ENCODE assay signal across 10 cellular contexts in the genomic region with DNA sequence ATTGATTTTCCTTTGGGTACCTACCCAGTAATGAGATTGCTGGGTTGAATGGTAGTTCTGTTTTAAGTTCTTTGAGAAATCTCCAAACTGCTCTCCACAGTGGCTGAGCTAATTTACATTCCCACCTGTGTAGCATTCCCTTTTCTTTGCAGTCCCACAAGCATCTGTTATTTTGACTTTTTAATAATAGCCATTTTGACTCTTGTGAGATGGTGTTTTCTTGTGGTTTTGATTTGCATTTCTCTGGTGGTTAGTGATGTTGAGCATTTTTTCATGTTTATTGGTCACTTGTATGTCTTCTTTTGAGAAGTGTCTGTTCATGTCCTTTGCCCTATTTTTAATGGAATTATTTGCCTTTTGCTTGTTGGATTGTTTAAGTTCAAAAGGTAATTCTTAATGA. TPM values are rescaled to one million over a fixed set of nuclear protein-coding genes. Genes with fewer than 3 reads are reported as not detected.
DNase-seq lines count a peak whose midpoint lies in the region; ATAC-seq, FAIRE-seq and TF ChIP-seq lines count a peak whose summit lies in the region.
"Not testable (repeated sequence)": the region's sequence is repeated elsewhere in the genome, so short reads cannot be mapped to it uniquely, and the experiment has no call there.
"Had no signal": no experiment of that assay in that cellular context is flagged by ENCODE, and none has a peak within 500 bp of the region (broad histone marks: within the 10 kb centered on the region; RNA-seq: fewer than 3 reads in every experiment).

No MANE protein-coding gene starts in this region.

- not testable (repeated sequence) for TF ChIP-seq POLR2A in HepG2 (IDR thresholded peaks at IDR 0.05; ENCODE audit: insufficient read depth in 1 of 2, low read depth in 2 of 2, low read length in 2 of 2)

- POLR2A ChIA-PET in HepG2 (lab: Yijun Ruan, JAX): not testable (repeated sequence)

- ATAC-seq in GM19023 (IDR thresholded peaks at IDR 0.05; ENCODE audit: unreplicated experiment): peak; percentile 45
- peak; percentile 62 for ATAC-seq in GM21529 (IDR thresholded peaks at IDR 0.05; ENCODE audit: unreplicated experiment)
- ATAC-seq in HG02678 (IDR thresholded peaks at IDR 0.05; ENCODE audit: unreplicated experiment): peak; percentile 56
- ATAC-seq in HG03045 (IDR thresholded peaks at IDR 0.05; ENCODE audit: unreplicated experiment): peak; percentile 62
- ATAC-seq in HepG2: not testable (repeated sequence)

- not testable (repeated sequence) for H3K9me3 ChIP-seq in MM.1S (replicated peaks; ENCODE audit: insufficient read depth, low read length); HepG2 (ENCODE audit: low read length)

- H3K27me3 ChIP-seq in MM.1S (replicated peaks; ENCODE audit: insufficient read depth, low read length); HepG2 (ENCODE audit: control insufficient read depth in 1 of 2, insufficient read depth in 2 of 2, low read length in 2 of 2): not testable (repeated sequence)

- not testable (repeated sequence) for TF ChIP-seq EP300 in HepG2 (IDR thresholded peaks at IDR 0.05; ENCODE audit: low read depth in 2 of 2, low read length in 2 of 2); HepG2 (CRISPR knock-in tag; IDR thresholded peaks at IDR 0.05; ENCODE audit: borderline replicate concordance)

- not testable (repeated sequence) for H3K79me2 ChIP-seq in MM.1S (ENCODE audit: low read length); HepG2 (ENCODE audit: insufficient read depth, low read length)

- FAIRE-seq in GM18507 (lab: Jason Lieb, UNC): peak; percentile 57
- FAIRE-seq in HepG2 (lab: Jason Lieb, UNC): peak; percentile 4

- TF ChIP-seq CTCF in MM.1S (IDR thresholded peaks at IDR 0.05; ENCODE audit: low read length); HepG2 (CRISPR knock-in tag; IDR thresholded peaks at IDR 0.05): not testable (repeated sequence)

- CTCF ChIA-PET in HepG2 (lab: Yijun Ruan, JAX; ENCODE audit: low intra/inter-chr PET ratio, low total read pairs): not testable (repeated sequence)

- intact Hi-C loops in HepG2 (cut with micrococcal nuclease; ENCODE audit: unreplicated experiment): not testable (repeated sequence)

- H3K9ac ChIP-seq in MM.1S (ENCODE audit: low read length); HepG2 (ENCODE audit: insufficient read depth, low read depth, low read length): not testable (repeated sequence)

- not testable (repeated sequence) for H2AFZ ChIP-seq in MM.1S (ENCODE audit: low read length); HepG2 (ENCODE audit: low read length)

- not testable (repeated sequence) for H3K9me2 ChIP-seq in MM.1S (replicated peaks; ENCODE audit: insufficient read depth, low read length)

- TF ChIP-seq RAD21 in HepG2 (CRISPR knock-in tag; IDR thresholded peaks at IDR 0.05): not testable (repeated sequence)

- H3K4me3 ChIP-seq in MM.1S (ENCODE audit: low read length); HepG2 (replicated peaks in 1 of 3; ENCODE audit: insufficient read depth in 1 of 3, low read depth in 2 of 3, low read length in 3 of 3): not testable (repeated sequence)

- peak overlapping the region; percentile 31; the same call in 1 of the 2 replicates for H3K4me2 ChIP-seq in MM.1S (ENCODE audit: low read depth, low read length)
- H3K4me2 ChIP-seq in HepG2 (ENCODE audit: low read depth, low read length): not testable (repeated sequence)

- in situ Hi-C loops in HepG2 (cut with HindIII; ENCODE audit: extremely low pct_ligation_motif_present, low pct_unique_long_range_greater_than_20kb): loop anchor here (5.0 kb wide), 1 partner anchor 85 kb away; no protein-coding TSS in a partner anchor

- not testable (repeated sequence) for BruUV-seq in HepG2 (replicated peaks; lab: Mats Ljungman, UMichigan)

- not testable (repeated sequence) for H3K36me3 ChIP-seq in MM.1S (replicated peaks; ENCODE audit: insufficient read depth, low read length); HepG2 (replicated peaks in 1 of 2; ENCODE audit: control insufficient read depth in 1 of 2, insufficient read depth in 2 of 2, low read length in 2 of 2)

- H3F3A ChIP-seq in MM.1S (ENCODE audit: insufficient read depth, low read length): not testable (repeated sequence)

- DNase-seq in GM18507 (ENCODE audit: extremely low spot score, insufficient read length, low read depth); HepG2 (ENCODE audit: low spot score): not testable (repeated sequence)
- peak; percentile 63 for DNase-seq in MM.1S

- H3K4me1 ChIP-seq in MM.1S (ENCODE audit: low read length): peaks cover 16% of the 10 kb centered on the region
- not testable (repeated sequence) for H3K4me1 ChIP-seq in HepG2 (ENCODE audit: insufficient read depth, low read length)

- peak overlapping the region; percentile 18; the same call in 1 of the 2 replicates for H3K27ac ChIP-seq in MM.1S (ENCODE audit: low read length)
- not testable (repeated sequence) for H3K27ac ChIP-seq in HepG2 (ENCODE audit: extremely low read length, insufficient read depth, low read length)

- not testable (repeated sequence) for H4K20me1 ChIP-seq in MM.1S (ENCODE audit: insufficient read depth, low read length); HepG2 (ENCODE audit: insufficient read depth, low read length)

RNA-seq across cellular contexts. Expression of a gene that starts 34.4 kb away (rescaled TPM):
- 1.3 and 1.9 TPM in 2 replicates for total RNA-seq in HepG2 (2016; rRNA removed; fragmentation: Illumina TruSeq; extraction: Trizol)
- total RNA-seq in HepG2 (2016; cell fraction: cytosol; rRNA removed; fragmentation: Illumina TruSeq; extraction: Trizol; ENCODE audit: low read depth): 0.62 and 1.0 TPM in 2 replicates
- 1.7 and 2.0 TPM in 2 replicates for total RNA-seq in HepG2 (2016; cell fraction: insoluble cytoplasmic fraction; rRNA removed; fragmentation: Illumina TruSeq; extraction: Trizol)
- 1.5 and 1.8 TPM in 2 replicates for total RNA-seq in HepG2 (2016; cell fraction: membrane; rRNA removed; fragmentation: Illumina TruSeq; extraction: Trizol)
- total RNA-seq in HepG2 (2016; cell fraction: nucleus; rRNA removed; fragmentation: Illumina TruSeq; extraction: Trizol): 0.99 and 1.3 TPM in 2 replicates
- polyA plus RNA-seq in HepG2 (2011; rRNA removed): 0.87 and 1.1 TPM in 2 replicates
- polyA plus RNA-seq in HepG2 (2011; cell fraction: cytosol; rRNA removed): 0.75 and 2.2 TPM in 2 replicates
- 0.47 and 1.4 TPM in 2 replicates for polyA plus RNA-seq in HepG2 (2011; cell fraction: nucleus; rRNA removed)
- 0.43 and 1.2 TPM in 2 replicates for polyA plus RNA-seq in HepG2 (2012)
- polyA plus RNA-seq in HepG2 (2016; cell fraction: cytosol; fragmentation: Illumina TruSeq; extraction: Trizol; ENCODE audit: low read depth): 0.35 and 0.36 TPM in 2 replicates
- 0.38 and 1.4 TPM in 2 replicates for polyA plus RNA-seq in HepG2 (2016; cell fraction: insoluble cytoplasmic fraction; fragmentation: Illumina TruSeq; extraction: Trizol; ENCODE audit: low read depth)
- polyA plus RNA-seq in HepG2 (2016; cell fraction: membrane; fragmentation: Illumina TruSeq; extraction: Trizol; ENCODE audit: low read depth): 0.78 and 1.4 TPM in 2 replicates
- 2.2 and 2.9 TPM in 2 replicates for polyA plus RNA-seq in HepG2 (2016; cell fraction: nucleus; fragmentation: Illumina TruSeq; extraction: Trizol; ENCODE audit: insufficient read depth, low read depth)
- 0.32 TPM in 1 of 2 replicates, not detected in the other for polyA minus RNA-seq in HepG2 (2011; rRNA and poly(A)+ RNA removed; ENCODE audit: low replicate concordance)
- polyA minus RNA-seq in HepG2 (2011; cell fraction: cytosol; rRNA and poly(A)+ RNA removed): 1.8 and 2.4 TPM in 2 replicates
- polyA minus RNA-seq in HepG2 (2011; cell fraction: nucleus; rRNA and poly(A)+ RNA removed): 1.5 and 2.5 TPM in 2 replicates
- total RNA-seq: CD4-positive, alpha-beta T cell; PC-3 had no signal
- polyA plus RNA-seq: IgD-negative memory B cell had no signal
